ENCODE assay signal across 12 cellular contexts in genomic region chr1:241706967-241707366, GRCh38. TPM values are rescaled to one million over a fixed set of nuclear protein-coding genes. Genes with fewer than 3 reads are reported as not detected.
DNase-seq lines count a peak whose midpoint lies in the region; ATAC-seq, FAIRE-seq and TF ChIP-seq lines count a peak whose summit lies in the region.
"Had no signal": no experiment of that assay in that cellular context is flagged by ENCODE, and none has a peak within 500 bp of the region (broad histone marks: within the 10 kb centered on the region; RNA-seq: fewer than 3 reads in every experiment).

No MANE protein-coding gene starts in this region.

- no peak for TF ChIP-seq CTCF in BJ (IDR thresholded peaks at IDR 0.05; ENCODE audit: insufficient read depth, low read depth, low read length)
- TF ChIP-seq CTCF in keratinocyte (optimal IDR thresholded peaks at IDR 0.05 in 1 of 3, IDR thresholded peaks at IDR 0.05 in 1 of 3, conservative IDR thresholded peaks at IDR 0.05 in 1 of 3; ENCODE audit: extremely low read depth in 1 of 3, insufficient read depth in 2 of 3, low read length in 3 of 3): no peak

- no peaks in the 10 kb centered on the region for H3K36me3 ChIP-seq in BJ (ENCODE audit: control insufficient read depth, insufficient read depth, low read length)
- H3K36me3 ChIP-seq in keratinocyte (ENCODE audit: control insufficient read depth in 2 of 2, extremely low read depth in 1 of 2, insufficient read depth in 2 of 2, low read length in 2 of 2): no peaks in the 10 kb centered on the region

- H3K4me1 Mint-ChIP-seq in activated CD8-positive, alpha-beta T cell treated with anti-CD3 and anti-CD28 coated beads, Interleukin-2, amount 10 ng/mL, durations not matched to agents 7 days and 5 days (ENCODE audit: low read depth): peaks cover 20% of the 10 kb centered on the region
- H3K4me1 Mint-ChIP-seq: stimulated activated naive B cell treated with anti-CD40 and anti-IgM and Interleukin-4, amounts not matched to agents 10 μg/mL and 1 μg/mL and 100 μg/mL, for 72 hours had no signal

- no peaks in the 10 kb centered on the region for H4K20me1 ChIP-seq in keratinocyte (ENCODE audit: control insufficient read depth, extremely low read depth, insufficient read depth, low read length)

- peak overlapping the region; percentile 43 for H3K4me2 ChIP-seq in keratinocyte (ENCODE audit: control insufficient read depth, extremely low read depth, insufficient read depth, low read depth, low read length)

- H3K27me3 ChIP-seq in BJ (ENCODE audit: control insufficient read depth, insufficient read depth, low read length): no peaks in the 10 kb centered on the region
- H3K27me3 ChIP-seq in keratinocyte (ENCODE audit: control insufficient read depth, extremely low read depth, insufficient read depth, low read length): no peaks in the 10 kb centered on the region

- DNase-seq in BJ (ENCODE audit: low read depth) (peak; percentile 56), HCEC 1CT (peak; percentile 89), keratinocyte (ENCODE audit: low read depth, low spot score) (peak; percentile 95), SKM-1 (lab: John Stamatoyannopoulos, UW; ENCODE audit: unreplicated experiment) (no peak), frontal cortex (ENCODE audit: low spot score in 2 of 2) (no peak)
- DNase-seq in activated CD8-positive, alpha-beta T cell treated with anti-CD3 and anti-CD28 coated beads, Interleukin-2, amount 10 ng/mL, durations not matched to agents 7 days and 5 days: peak; percentile 46
- DNase-seq: activated CD4-positive, alpha-beta memory T cell treated with anti-CD3 and anti-CD28 coated beads, Interleukin-2, amount 10 ng/mL, durations not matched to agents 7 days and 5 days; NCI-H1694 treated with DMSO at 0.1 percent for 48 hours; stimulated activated naive B cell treated with anti-CD40 and anti-IgM and Interleukin-4, amounts not matched to agents 10 μg/mL and 1 μg/mL and 100 μg/mL, for 72 hours had no signal

- H3K27ac ChIP-seq in keratinocyte (ENCODE audit: control insufficient read depth, insufficient read depth, low read length): peak overlapping the region; percentile 34

- H3K9ac ChIP-seq in keratinocyte (ENCODE audit: control insufficient read depth, extremely low read depth, insufficient read depth, low read length): no peak overlapping the region

- no peaks in the 10 kb centered on the region for H3K27me3 Mint-ChIP-seq in activated CD8-positive, alpha-beta T cell treated with anti-CD3 and anti-CD28 coated beads, Interleukin-2, amount 10 ng/mL, durations not matched to agents 7 days and 5 days (ENCODE audit: low read depth)
- H3K27me3 Mint-ChIP-seq: activated CD4-positive, alpha-beta memory T cell treated with anti-CD3 and anti-CD28 coated beads, Interleukin-2, amount 10 ng/mL, durations not matched to agents 7 days and 5 days had no signal

- H3K4me1 ChIP-seq in keratinocyte (ENCODE audit: control insufficient read depth, extremely low read depth, insufficient read depth, low read length): peaks cover 45% of the 10 kb centered on the region

- FAIRE-seq in keratinocyte (lab: Jason Lieb, UNC) (peak; percentile 99), frontal cortex (lab: Jason Lieb, UNC) (no peak)

- H3K36me3 Mint-ChIP-seq in activated CD8-positive, alpha-beta T cell treated with anti-CD3 and anti-CD28 coated beads, Interleukin-2, amount 10 ng/mL, durations not matched to agents 7 days and 5 days (ENCODE audit: low read depth): peaks cover 8% of the 10 kb centered on the region
- H3K36me3 Mint-ChIP-seq: stimulated activated naive B cell treated with anti-CD40 and anti-IgM and Interleukin-4, amounts not matched to agents 10 μg/mL and 1 μg/mL and 100 μg/mL, for 72 hours had no signal

- no peaks in the 10 kb centered on the region for H3K79me2 ChIP-seq in keratinocyte (ENCODE audit: control insufficient read depth, insufficient read depth, low read length)

- no peaks in the 10 kb centered on the region for H3K9me1 ChIP-seq in keratinocyte (ENCODE audit: control insufficient read depth, extremely low read depth, insufficient read depth, low read length)

- POLR2A ChIA-PET in BJ (lab: Charles Lee): no interaction called here
- POLR2A ChIA-PET in activated CD8-positive, alpha-beta T cell treated with anti-CD3 and anti-CD28 coated beads, Interleukin-2, amount 10 ng/mL, durations not matched to agents 7 days and 5 days (lab: Charles Lee): no interaction called here

- ATAC-seq in activated CD8-positive, alpha-beta T cell treated with anti-CD3 and anti-CD28 coated beads, Interleukin-2, amount 10 ng/mL, durations not matched to agents 7 days and 5 days: peak; percentile 72
- ATAC-seq in GM19395 (IDR thresholded peaks at IDR 0.05; ENCODE audit: unreplicated experiment) (no peak), GM21423 (IDR thresholded peaks at IDR 0.05; ENCODE audit: unreplicated experiment) (no peak)
- ATAC-seq: stimulated activated naive B cell treated with anti-CD40 and anti-IgM and Interleukin-4, amounts not matched to agents 10 μg/mL and 1 μg/mL and 100 μg/mL, for 72 hours had no signal

- peak overlapping the region; percentile 51 for H3K27ac Mint-ChIP-seq in activated CD8-positive, alpha-beta T cell treated with anti-CD3 and anti-CD28 coated beads, Interleukin-2, amount 10 ng/mL, durations not matched to agents 7 days and 5 days
- H3K27ac Mint-ChIP-seq: activated CD4-positive, alpha-beta memory T cell treated with anti-CD3 and anti-CD28 coated beads, Interleukin-2, amount 10 ng/mL, durations not matched to agents 7 days and 5 days; stimulated activated naive B cell treated with anti-CD40 and anti-IgM and Interleukin-4, amounts not matched to agents 10 μg/mL and 1 μg/mL and 100 μg/mL, for 72 hours had no signal

- no peak overlapping the region for H3K4me3 Mint-ChIP-seq in activated CD8-positive, alpha-beta T cell treated with anti-CD3 and anti-CD28 coated beads, Interleukin-2, amount 10 ng/mL, durations not matched to agents 7 days and 5 days
- H3K4me3 Mint-ChIP-seq: activated CD4-positive, alpha-beta memory T cell treated with anti-CD3 and anti-CD28 coated beads, Interleukin-2, amount 10 ng/mL, durations not matched to agents 7 days and 5 days; stimulated activated naive B cell treated with anti-CD40 and anti-IgM and Interleukin-4, amounts not matched to agents 10 μg/mL and 1 μg/mL and 100 μg/mL, for 72 hours had no signal

- H3K9me3 ChIP-seq in keratinocyte (ENCODE audit: control insufficient read depth, low read depth, low read length): no peaks in the 10 kb centered on the region

- dilution Hi-C loops in keratinocyte (cut with MboI; ENCODE audit: extremely low pct_ligation_motif_present, low sequenced_read_pairs): no loop called here

- no peaks in the 10 kb centered on the region for H3K9me3 Mint-ChIP-seq in activated CD8-positive, alpha-beta T cell treated with anti-CD3 and anti-CD28 coated beads, Interleukin-2, amount 10 ng/mL, durations not matched to agents 7 days and 5 days (ENCODE audit: insufficient read depth)
- H3K9me3 Mint-ChIP-seq: activated CD4-positive, alpha-beta memory T cell treated with anti-CD3 and anti-CD28 coated beads, Interleukin-2, amount 10 ng/mL, durations not matched to agents 7 days and 5 days had no signal

- CTCF ChIA-PET in BJ (lab: Yijun Ruan, JAX): interaction anchor here (0.6 kb wide), 2 partner anchors 63 to 194 kb away, joined by 3 to 4 read pairs; no protein-coding TSS in a partner anchor
- CTCF ChIA-PET in activated CD8-positive, alpha-beta T cell treated with anti-CD3 and anti-CD28 coated beads, Interleukin-2, amount 10 ng/mL, durations not matched to agents 7 days and 5 days (lab: Charles Lee): no interaction called here

- H2AFZ ChIP-seq in keratinocyte (ENCODE audit: control insufficient read depth, low read length): no peak overlapping the region

- H3K4me3 ChIP-seq in BJ (ENCODE audit: low read depth, low read length) (no peak overlapping the region), keratinocyte (ENCODE audit: control insufficient read depth in 2 of 3, extremely low read depth in 1 of 3, insufficient read depth in 2 of 3, low read depth in 1 of 3, low read length in 3 of 3) (no peak overlapping the region)

RNA-seq across cellular contexts. Expression of gene WDR64, which starts 54.9 kb away (rescaled TPM):
- polyA plus RNA-seq in BJ (2011; rRNA removed) (0.06 TPM in 1 of 2 replicates, not detected in the other), keratinocyte (not detected in 3 replicates)
- polyA minus RNA-seq in BJ (2011; rRNA and poly(A)+ RNA removed): not detected in 2 replicates
- under 1 TPM; 0.21 to 0.31 TPM for total RNA-seq in activated CD8-positive, alpha-beta T cell treated with anti-CD3 and anti-CD28 coated beads, Interleukin-2, amount 10 ng/mL, durations not matched to agents 7 days and 5 days
- polyA plus RNA-seq in keratinocyte (2011; ENCODE audit: low read depth): not detected
- not detected in 2 replicates for polyA plus RNA-seq in keratinocyte (2011; cell fraction: cytosol; rRNA removed)
- not detected in 2 replicates for polyA plus RNA-seq in keratinocyte (2011; cell fraction: nucleus; rRNA removed)
- not detected in 2 replicates for polyA plus RNA-seq in keratinocyte (2012; ENCODE audit: low replicate concordance)
- not detected in 3 replicates for polyA minus RNA-seq in keratinocyte
- polyA minus RNA-seq in keratinocyte (2011; cell fraction: cytosol; rRNA and poly(A)+ RNA removed): not detected
- polyA minus RNA-seq in keratinocyte (2011; cell fraction: nucleus; rRNA and poly(A)+ RNA removed): not detected in 2 replicates
- total RNA-seq in frontal cortex: not detected
- total RNA-seq: OCI-LY7 had no signal

Comparison
In these comparisons a context has a peak if more than half of its experiments do, and no peak if none do; other contexts are left out.
1. DNase-seq: peak in BJ (single experiment), HCEC 1CT (single experiment), activated CD8-positive, alpha-beta T cell treated with anti-CD3 and anti-CD28 coated beads, Interleukin-2, amount 10 ng/mL, durations not matched to agents 7 days and 5 days (single experiment) and keratinocyte (single experiment); none in SKM-1 (single experiment) and frontal cortex (0 of 2).